8 cellular contexts compared by ENCODE assay signal in the genomic region with DNA sequence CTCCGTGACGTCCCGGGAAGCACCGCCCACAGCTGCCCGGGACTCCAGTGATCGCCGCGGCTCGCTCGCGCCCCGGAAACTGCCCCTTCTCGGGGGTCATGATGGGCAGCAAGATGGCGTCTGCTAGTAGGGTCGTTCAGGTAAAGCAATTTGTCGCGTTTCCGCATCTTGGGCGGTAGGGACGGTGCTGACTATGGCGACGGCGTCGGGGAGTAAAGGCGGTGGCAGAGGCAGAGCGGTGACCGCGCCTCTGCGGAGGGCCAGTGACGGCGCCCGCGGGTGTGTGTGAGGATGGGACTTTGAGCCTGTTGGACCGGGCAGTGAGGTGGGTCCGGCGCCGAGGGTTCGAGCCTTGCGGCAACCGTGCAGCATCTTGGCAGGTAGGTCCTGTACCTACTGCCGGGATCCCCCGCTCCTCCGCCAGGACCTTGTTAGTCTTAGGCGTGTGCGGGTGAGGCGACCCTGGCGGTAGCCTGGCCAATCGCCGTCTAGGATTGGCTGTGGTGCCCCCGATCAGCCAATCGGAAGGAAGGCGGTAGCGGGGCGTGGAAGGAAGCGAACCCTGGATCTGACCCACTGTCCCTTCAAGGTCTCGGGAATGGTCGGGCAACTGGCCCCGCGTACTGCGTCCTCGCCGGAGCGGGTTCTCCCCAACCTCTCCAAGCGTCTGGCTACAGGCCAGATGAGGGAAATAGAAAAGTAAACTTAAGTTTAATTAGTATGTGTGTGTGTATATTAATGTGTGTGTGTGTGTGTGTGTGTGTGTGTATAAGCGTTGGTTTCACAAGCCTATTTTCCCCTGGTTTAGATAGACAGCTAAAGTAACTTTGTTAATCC. TPM values are rescaled to one million over a fixed set of nuclear protein-coding genes. Genes with fewer than 3 reads are reported as not detected.
A peak's percentile ranks its signal among the peaks of the same experiment; 100 is the strongest.
DNase-seq lines count a peak whose midpoint lies in the region; ATAC-seq lines count a peak whose summit lies in the region.

No MANE protein-coding gene starts in this region.

- peak overlapping the region; percentile 100 for H3K4me3 Mint-ChIP-seq in activated T-helper 17 cell treated with anti-CD3 and anti-CD28 coated beads, Interleukin-2, amount 50 U/mL, for 72 hours
- peak overlapping the region; percentile 100 for H3K4me3 Mint-ChIP-seq in natural killer cell treated with Interleukin-12 subunit alpha and Interleukin-12 subunit beta and Interleukin-15 and Interleukin-18, amount 100 ng/mL, for 72 hours

- H3K9me3 ChIP-seq in KOPT-K1 (ENCODE audit: insufficient read depth, low read length, poor library complexity, severe bottlenecking) = peaks cover 4% of the 10 kb centered on the region

- peaks cover 15% of the 10 kb centered on the region for H3K36me3 ChIP-seq in KOPT-K1 (ENCODE audit: insufficient read depth, low read length)

- no peaks in the 10 kb centered on the region for H3K27me3 Mint-ChIP-seq in activated T-helper 17 cell treated with anti-CD3 and anti-CD28 coated beads, Interleukin-2, amount 50 U/mL, for 72 hours
- H3K27me3 Mint-ChIP-seq in natural killer cell treated with Interleukin-12 subunit alpha and Interleukin-12 subunit beta and Interleukin-15 and Interleukin-18, amount 100 ng/mL, for 72 hours = no peaks in the 10 kb centered on the region

- peak; percentile 93 for ATAC-seq in GM21825 (IDR thresholded peaks at IDR 0.05; ENCODE audit: unreplicated experiment)
- peak; percentile 92 for ATAC-seq in activated T-helper 17 cell treated with anti-CD3 and anti-CD28 coated beads, Interleukin-2, amount 50 U/mL, for 72 hours (replicated peaks)
- peak; percentile 95 to 98 for ATAC-seq in natural killer cell treated with Interleukin-12 subunit alpha and Interleukin-12 subunit beta and Interleukin-15 and Interleukin-18, amount 100 ng/mL, for 72 hours
- ATAC-seq in stimulated activated naive CD8-positive, alpha-beta T cell treated with anti-CD3 and anti-CD28 coated beads, Interleukin-15, Interleukin-2, amounts not matched to agents 100 U/mL and 50 U/mL, for 24 hours = peak; percentile 95

- H3K27ac ChIP-seq in KOPT-K1 (ENCODE audit: low read depth, low read length, poor library complexity, severe bottlenecking) = peak overlapping the region; percentile 70

- H3K9me3 Mint-ChIP-seq in activated T-helper 17 cell treated with anti-CD3 and anti-CD28 coated beads, Interleukin-2, amount 50 U/mL, for 72 hours = no peaks in the 10 kb centered on the region
- H3K9me3 Mint-ChIP-seq in natural killer cell treated with Interleukin-12 subunit alpha and Interleukin-12 subunit beta and Interleukin-15 and Interleukin-18, amount 100 ng/mL, for 72 hours = no peaks in the 10 kb centered on the region

- H3K27ac Mint-ChIP-seq in activated T-helper 17 cell treated with anti-CD3 and anti-CD28 coated beads, Interleukin-2, amount 50 U/mL, for 72 hours = peak overlapping the region; percentile 97
- peak overlapping the region; percentile 95 to 98 for H3K27ac Mint-ChIP-seq in natural killer cell treated with Interleukin-12 subunit alpha and Interleukin-12 subunit beta and Interleukin-15 and Interleukin-18, amount 100 ng/mL, for 72 hours

- H3K4me1 Mint-ChIP-seq in activated T-helper 17 cell treated with anti-CD3 and anti-CD28 coated beads, Interleukin-2, amount 50 U/mL, for 72 hours = peaks cover 13% of the 10 kb centered on the region
- peaks cover 10 to 13% of the 10 kb centered on the region in 2 donors for H3K4me1 Mint-ChIP-seq in natural killer cell treated with Interleukin-12 subunit alpha and Interleukin-12 subunit beta and Interleukin-15 and Interleukin-18, amount 100 ng/mL, for 72 hours (ENCODE audit: low read depth in 2 of 2)

- DNase-seq in Daoy (ENCODE audit: low read depth) = peak; percentile 98
- peak; percentile 93 for DNase-seq in RKO (ENCODE audit: low spot score)
- peak; percentile 85 for DNase-seq in fibroblast of peridontal ligament (ENCODE audit: extremely low read depth)
- DNase-seq in natural killer cell treated with Interleukin-12 subunit alpha and Interleukin-12 subunit beta and Interleukin-15 and Interleukin-18, amount 100 ng/mL, for 72 hours (ENCODE audit: low spot score) = peak; percentile 96
- DNase-seq in stimulated activated naive CD8-positive, alpha-beta T cell treated with anti-CD3 and anti-CD28 coated beads, Interleukin-15, Interleukin-2, amounts not matched to agents 100 U/mL and 50 U/mL, for 24 hours = peak; percentile 98

- peaks cover 8% of the 10 kb centered on the region for H3K36me3 Mint-ChIP-seq in activated T-helper 17 cell treated with anti-CD3 and anti-CD28 coated beads, Interleukin-2, amount 50 U/mL, for 72 hours (ENCODE audit: low read depth)
- no peaks in the 10 kb centered on the region for H3K36me3 Mint-ChIP-seq in natural killer cell treated with Interleukin-12 subunit alpha and Interleukin-12 subunit beta and Interleukin-15 and Interleukin-18, amount 100 ng/mL, for 72 hours

RNA-seq across cellular contexts. Expression of a gene that starts 16.7 kb away (rescaled TPM):
- total RNA-seq in Daoy (2014; rRNA removed; shearing (Covaris generic)) = 89.8 and 91.9 TPM in 2 replicates
- total RNA-seq in activated T-helper 17 cell treated with anti-CD3 and anti-CD28 coated beads, Interleukin-2, amount 50 U/mL, for 72 hours = 10 to 100 TPM; 37.5 to 52.4 TPM
- 10 to 100 TPM; 37.9 to 57.5 TPM for total RNA-seq in natural killer cell treated with Interleukin-12 subunit alpha and Interleukin-12 subunit beta and Interleukin-15 and Interleukin-18, amount 100 ng/mL, for 72 hours

RNA-seq across cellular contexts. Expression of a gene that starts 28.6 kb away (rescaled TPM):
- total RNA-seq in Daoy (2014; rRNA removed; shearing (Covaris generic)) = 65.7 and 66.2 TPM in 2 replicates
- 10 to 100 TPM; 36.0 to 49.4 TPM for total RNA-seq in activated T-helper 17 cell treated with anti-CD3 and anti-CD28 coated beads, Interleukin-2, amount 50 U/mL, for 72 hours
- 10 to 100 TPM; 17.1 to 34.9 TPM for total RNA-seq in natural killer cell treated with Interleukin-12 subunit alpha and Interleukin-12 subunit beta and Interleukin-15 and Interleukin-18, amount 100 ng/mL, for 72 hours

RNA-seq across cellular contexts. Expression of a gene that starts 51.0 kb away (rescaled TPM):
- 801 and 1,008 TPM in 2 replicates for total RNA-seq in Daoy (2014; rRNA removed; shearing (Covaris generic))
- 100 to 1,000 TPM; 175 to 220 TPM for total RNA-seq in activated T-helper 17 cell treated with anti-CD3 and anti-CD28 coated beads, Interleukin-2, amount 50 U/mL, for 72 hours
- total RNA-seq in natural killer cell treated with Interleukin-12 subunit alpha and Interleukin-12 subunit beta and Interleukin-15 and Interleukin-18, amount 100 ng/mL, for 72 hours = 100 to 1,000 TPM; 114 to 163 TPM

Comparison
In these comparisons a context has a peak if more than half of its experiments do, and no peak if none do; other contexts are left out.
1. Peak in every context shown above with its lines: DNase-seq, ATAC-seq and H3K27ac ChIP-seq.